1 cellular context compared by ENCODE assay signal in genomic region chr22:23565288-23565941, GRCh38.
A peak's percentile ranks its signal among the peaks of the same experiment; 100 is the strongest.
TF ChIP-seq lines count a peak whose summit lies in the region.

No MANE protein-coding gene starts in this region.

TF ChIP-seq in H1, 55 proteins besides CTCF, POLR2A, EP300 and RAD21:
- no peak for TF ChIP-seq EGR1 (IDR thresholded peaks at IDR 0.05; ENCODE audit: borderline replicate concordance, low read depth, low read length)
- TF ChIP-seq E2F6 (IDR thresholded peaks at IDR 0.05): 0 out of 2 replicates have a peak, but pooled peaks have one; percentile 17
- no peak for TF ChIP-seq CHD1 (IDR thresholded peaks at IDR 0.05; ENCODE audit: low read depth, low read length)
- peak; percentile 46; the same call in 1 of the 2 replicates for TF ChIP-seq SUZ12 (IDR thresholded peaks at IDR 0.05; ENCODE audit: low read length)
